Comparison of ENCODE assay signal across 14 cellular contexts in the genomic region with DNA sequence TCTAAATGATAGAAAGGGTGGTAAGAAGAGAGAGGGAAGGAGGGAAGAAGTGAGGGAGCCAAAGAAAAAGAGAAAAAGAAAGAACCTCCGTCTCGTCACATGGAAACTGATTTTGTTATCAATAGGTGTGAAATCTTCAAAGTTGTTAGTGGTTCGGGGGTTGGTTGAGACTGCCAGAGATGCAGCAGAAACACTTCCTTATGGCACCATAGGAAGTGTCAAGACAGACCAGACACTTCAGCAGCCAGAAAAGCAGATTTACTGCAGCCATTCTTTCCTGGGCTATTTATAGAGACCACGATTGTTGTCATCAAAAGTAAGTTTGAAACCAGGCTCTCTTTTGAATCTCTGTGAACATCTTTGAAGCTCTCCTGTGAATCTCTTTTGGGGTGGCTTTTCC.
"Had no signal": no experiment of that assay in that cellular context is flagged by ENCODE, and none has a peak within 500 bp of the region (broad histone marks: within the 10 kb centered on the region; RNA-seq: fewer than 3 reads in every experiment).

No MANE protein-coding gene starts in this region.

- H3K4me3 ChIP-seq: body of pancreas, lower lobe of right lung, thoracic aorta had no signal

- H3K4me1 ChIP-seq: body of pancreas, lower lobe of right lung had no signal

- H3K27me3 ChIP-seq: body of pancreas had no signal

- H3K9me3 ChIP-seq: body of pancreas, lower lobe of right lung, thoracic aorta had no signal

- H3K36me3 ChIP-seq: lower lobe of right lung, thoracic aorta had no signal

- H3K27ac Mint-ChIP-seq: nephron progenitor cell; stimulated activated naive CD8-positive, alpha-beta T cell treated with anti-CD3 and anti-CD28 coated beads, Interleukin-15, Interleukin-2, amounts not matched to agents 100 ng/mL and 50 ng/mL, for 24 hours; T-helper 1 cell treated with Interleukin-12 subunit alpha and Interleukin-12 subunit beta and Interleukin-4 antibody, amounts not matched to agents 30 μg/mL and 1 μg/mL, for 36 hours had no signal

- ATAC-seq: body of pancreas, lower lobe of right lung, SK-N-SH treated with all-trans-retinoic acid at 6 μM for 48 hours had no signal

- H3K4me1 Mint-ChIP-seq: nephron progenitor cell had no signal

- H3K9me3 Mint-ChIP-seq: stimulated activated naive CD8-positive, alpha-beta T cell treated with anti-CD3 and anti-CD28 coated beads, Interleukin-15, Interleukin-2, amounts not matched to agents 100 ng/mL and 50 ng/mL, for 24 hours had no signal

- DNase-seq: activated CD4-positive, CD25-positive, alpha-beta regulatory T cell; amniotic stem cell; body of pancreas; cerebellar nuclear complex; dermis blood vessel endothelial cell; hippocampal formation; lower lobe of right lung; nephron progenitor cell; Right ventricle myocardium superior; stimulated activated CD4-positive, alpha-beta T cell treated with anti-CD3 and anti-CD28 coated beads, Interleukin-12 subunit alpha, Interleukin-12 subunit beta, amount 100 ng/mL, for 4 hours had no signal

- H3K27me3 Mint-ChIP-seq: stimulated activated naive CD8-positive, alpha-beta T cell treated with anti-CD3 and anti-CD28 coated beads, Interleukin-15, Interleukin-2, amounts not matched to agents 100 ng/mL and 50 ng/mL, for 24 hours had no signal

- H3K27ac ChIP-seq: body of pancreas, lower lobe of right lung, thoracic aorta had no signal

- H3K4me3 Mint-ChIP-seq: nephron progenitor cell; stimulated activated naive CD8-positive, alpha-beta T cell treated with anti-CD3 and anti-CD28 coated beads, Interleukin-15, Interleukin-2, amounts not matched to agents 100 ng/mL and 50 ng/mL, for 24 hours; T-helper 1 cell treated with Interleukin-12 subunit alpha and Interleukin-12 subunit beta and Interleukin-4 antibody, amounts not matched to agents 30 μg/mL and 1 μg/mL, for 36 hours had no signal
